34 cellular contexts compared by ENCODE assay signal in the genomic region with DNA sequence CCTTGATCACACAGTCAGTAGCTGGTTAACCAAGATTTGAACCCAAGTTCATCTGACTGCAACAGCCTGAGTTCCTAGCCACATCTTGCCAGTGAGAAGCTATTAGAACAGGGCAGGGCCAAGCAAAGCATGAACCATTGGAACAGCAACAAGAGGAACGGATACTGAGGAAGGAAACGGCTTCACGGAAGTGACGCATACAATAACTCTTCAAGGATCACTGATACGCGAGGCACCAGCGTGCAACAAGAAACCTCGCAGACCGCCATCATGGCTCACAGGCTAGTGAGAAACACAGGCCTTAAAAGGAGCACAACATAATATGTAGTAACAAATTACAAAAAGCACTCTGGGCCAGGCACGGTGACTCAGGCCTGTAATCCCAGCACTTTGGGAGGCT.
"Had no signal": no experiment of that assay in that cellular context is flagged by ENCODE, and none has a peak within 500 bp of the region (broad histone marks: within the 10 kb centered on the region; RNA-seq: fewer than 3 reads in every experiment).

No MANE protein-coding gene starts in this region.

- H3K4me3 ChIP-seq: ascending aorta, MG63, PC-9 had no signal

- ATAC-seq: activated CD8-positive, alpha-beta T cell treated with anti-CD3 and anti-CD28 coated beads for 36 hours; activated T-cell treated with anti-CD3 and anti-CD28 coated beads, Interleukin-2, amount 50 U/mL, for 72 hours; activated T-helper 17 cell treated with anti-CD3 and anti-CD28 coated beads, Interleukin-2, amount 50 U/mL, for 72 hours; Right ventricle myocardium inferior; SK-N-SH treated with all-trans-retinoic acid at 6 μM for 48 hours; T-cell; T-helper 17 cell had no signal

- H3K4me1 ChIP-seq: ascending aorta had no signal

- H3K27me3 ChIP-seq: ascending aorta, MG63 had no signal

- H3K9me3 ChIP-seq: ascending aorta, MG63 had no signal

- DNase-seq: activated CD4-positive, alpha-beta T cell treated with anti-CD3 and anti-CD28 coated beads, Interleukin-2, amount 10 ng/mL, durations not matched to agents 24 days and 14 days; activated CD4-positive, alpha-beta T cell treated with anti-CD3 and anti-CD28 coated beads, Interleukin-2, amount 50 U/mL, for 4 hours; activated CD8-positive, alpha-beta T cell treated with anti-CD3 and anti-CD28 coated beads for 36 hours; activated effector memory CD4-positive, alpha-beta T cell treated with anti-CD3 and anti-CD28 coated beads, Interleukin-2, amount 50 U/mL, for 16 hours; activated naive CD4-positive, alpha-beta T cell; activated naive CD4-positive, alpha-beta T cell treated with anti-CD3 and anti-CD28 coated beads, Interleukin-2, amount 50 U/mL, for 16 hours; activated naive CD8-positive, alpha-beta T cell treated with anti-CD3 and anti-CD28 coated beads for 36 hours; activated T-cell treated with anti-CD3 and anti-CD28 coated beads, Interleukin-2, amount 50 U/mL, for 1 hour; activated T-cell treated with anti-CD3 and anti-CD28 coated beads, Interleukin-2, amount 50 U/mL, for 72 hours; amniotic stem cell; cerebellar nuclear complex; Kasumi-1; KG1; MG63; NCI-H1092; NCI-H146; NCI-H187; NCI-H2081 treated with DMSO at 0.1 percent for 48 hours; NCI-H510A; NCI-H526; NCI-H748 treated with DMSO at 0.1 percent for 48 hours; NK-92 treated with Interleukin-12 subunit alpha and Interleukin-12 subunit beta, amount 100 ng/mL, for 24 hours; PC-9; SIG-M5; T-cell; T-helper 17 cell; T-helper 9 cell; WERI-Rb-1 had no signal

- H3K36me3 ChIP-seq: ascending aorta, MG63, WERI-Rb-1 had no signal

- FAIRE-seq: RCC 7860 had no signal

- H3K27ac ChIP-seq: ascending aorta, PC-9, RWPE1, WERI-Rb-1 had no signal
